ENCODE assay signal across 8 cellular contexts in the genomic region with DNA sequence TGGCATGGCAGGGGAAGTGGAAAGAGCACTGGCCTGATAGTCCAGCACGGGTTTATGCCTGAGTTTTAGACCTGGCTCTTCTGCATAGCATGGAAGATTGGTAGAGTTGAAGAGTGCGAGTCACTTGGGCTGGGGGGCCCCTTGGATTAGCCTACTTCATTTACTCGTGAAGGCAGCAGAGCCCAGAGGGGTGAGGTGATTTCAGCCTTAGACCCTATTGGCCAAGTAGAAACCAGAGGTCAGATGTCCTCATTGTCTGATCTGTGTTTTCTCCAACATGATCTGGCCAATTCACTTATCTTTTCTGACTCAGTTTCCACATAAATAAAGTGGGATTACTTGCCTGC. TPM values are rescaled to one million over a fixed set of nuclear protein-coding genes. Genes with fewer than 3 reads are reported as not detected.
DNase-seq lines count a peak whose midpoint lies in the region; ATAC-seq, FAIRE-seq and TF ChIP-seq lines count a peak whose summit lies in the region.

No MANE protein-coding gene starts in this region.

- H3K36me3 ChIP-seq in SJSA1, result peaks cover 25% of the 10 kb centered on the region
- no peaks in the 10 kb centered on the region for H3K36me3 ChIP-seq in prostate gland

- no peak for FAIRE-seq in GM19239 (lab: Jason Lieb, UNC)

- H3K36me3 Mint-ChIP-seq in Calu3 (ENCODE audit: insufficient read depth, unreplicated experiment), result peaks cover 46% of the 10 kb centered on the region

- H3K4me1 ChIP-seq in SJSA1 (replicated peaks) (peaks cover 50% of the 10 kb centered on the region), foreskin keratinocyte (peaks cover 41% of the 10 kb centered on the region), prostate gland (replicated peaks) (peaks cover 9% of the 10 kb centered on the region)

- no peak for DNase-seq in Calu3
- DNase-seq in SJSA1 (ENCODE audit: low read depth in 1 of 2, low spot score in 2 of 2), result no peak
- no peak for DNase-seq in foreskin keratinocyte
- DNase-seq in prostate gland (ENCODE audit: low spot score), result no peak
- no peak for DNase-seq in GM19239 (ENCODE audit: insufficient read length, low spot score)
- DNase-seq in T1000 (lab: John Stamatoyannopoulos, UW), result no peak

- WGBS in prostate gland, result 43% methylated on average over 3 of the region's 3 CpGs

- BruUV-seq in Calu3 (replicated peaks; lab: Mats Ljungman, UMichigan), result no TSS peak

- peak overlapping the region; percentile 34 for H3K27ac Mint-ChIP-seq in Calu3 (ENCODE audit: unreplicated experiment)

- CTCF ChIA-PET in Calu3 (lab: Charles Lee), result no interaction called here

- no peaks in the 10 kb centered on the region for H3K9me3 Mint-ChIP-seq in Calu3 (ENCODE audit: low read depth, unreplicated experiment)

- no peak overlapping the region for H3K27ac ChIP-seq in SJSA1
- H3K27ac ChIP-seq in foreskin keratinocyte, result peak overlapping the region; percentile 77
- peak overlapping the region; percentile 77 to 78 for H3K27ac ChIP-seq in prostate gland

- ATAC-seq in foreskin keratinocyte, result no peak
- ATAC-seq in GM21825 (IDR thresholded peaks at IDR 0.05; ENCODE audit: unreplicated experiment), result no peak
- ATAC-seq in GM18520 (IDR thresholded peaks at IDR 0.05; ENCODE audit: unreplicated experiment), result no peak

- no peak for TF ChIP-seq CTCF in Calu3 (IDR thresholded peaks at IDR 0.05; ENCODE audit: unreplicated experiment)
- no peak for TF ChIP-seq CTCF in foreskin keratinocyte (conservative IDR thresholded peaks at IDR 0.05)
- no peak for TF ChIP-seq CTCF in prostate gland (IDR thresholded peaks at IDR 0.05)

- TF ChIP-seq POLR2A in prostate gland (IDR thresholded peaks at IDR 0.05), result no peak

- no peaks in the 10 kb centered on the region for H3K27me3 Mint-ChIP-seq in Calu3 (ENCODE audit: unreplicated experiment)

- H3K9me3 ChIP-seq in SJSA1 (replicated peaks), result no peaks in the 10 kb centered on the region
- H3K9me3 ChIP-seq in prostate gland, result no peaks in the 10 kb centered on the region

- H3K4me3 Mint-ChIP-seq in Calu3 (ENCODE audit: low read depth, unreplicated experiment), result peak overlapping the region; percentile 75

- H3K27me3 ChIP-seq in SJSA1 (replicated peaks) (no peaks in the 10 kb centered on the region), foreskin keratinocyte (no peaks in the 10 kb centered on the region), prostate gland (replicated peaks; ENCODE audit: insufficient read depth) (no peaks in the 10 kb centered on the region)

- peaks cover 63% of the 10 kb centered on the region for H3K4me1 Mint-ChIP-seq in Calu3 (ENCODE audit: low read depth, unreplicated experiment)

- H3K4me3 ChIP-seq in SJSA1 (peak overlapping the region; percentile 82), prostate gland (peak overlapping the region in 1 of 2 donors; percentile 84)

- intact Hi-C loops in Calu3 (cut with micrococcal nuclease; ENCODE audit: unreplicated experiment) (loop anchor here (5.0 kb wide), 1 partner anchor 56 kb away; no protein-coding TSS in a partner anchor), prostate gland (cut with DNase I) (no loop called here)

RNA-seq across cellular contexts. Expression of a gene that starts 1.9 kb away (rescaled TPM):
- total RNA-seq in Calu3 (2022) (39.0 and 53.6 TPM in 2 replicates), foreskin keratinocyte (84.7 and 99.7 TPM in 2 replicates), prostate gland (10 to 100 TPM; 57.8 to 69.7 TPM)
- total RNA-seq in SJSA1 (2014; rRNA removed; shearing (Covaris generic)), result 34.6 and 79.5 TPM in 2 replicates
- 41.3 and 47.0 TPM in 2 replicates for polyA plus RNA-seq in foreskin keratinocyte
